In the genomic region with DNA sequence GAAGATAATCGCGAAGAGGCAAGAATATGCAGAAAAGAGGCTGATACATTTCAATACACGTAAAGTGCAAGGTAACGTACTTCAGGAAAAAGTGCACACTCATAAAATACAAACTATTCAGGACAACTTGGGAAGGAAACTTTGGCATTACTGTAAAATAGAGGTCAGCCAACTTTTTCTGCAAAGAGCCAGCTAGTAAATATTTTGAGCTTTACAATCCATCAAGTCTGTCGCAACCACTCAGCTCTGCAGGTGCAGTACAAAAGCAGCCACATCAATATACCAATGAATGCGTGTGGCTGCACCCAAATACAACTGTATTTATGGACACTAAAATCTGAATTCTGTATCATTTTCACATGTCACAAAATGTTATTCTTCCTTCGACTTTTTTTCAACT, we compare ENCODE assay signal across 14 cellular contexts.
"Had no signal": no experiment of that assay in that cellular context is flagged by ENCODE, and none has a peak within 500 bp of the region (broad histone marks: within the 10 kb centered on the region; RNA-seq: fewer than 3 reads in every experiment).

No MANE protein-coding gene starts in this region.

- H3K4me3 ChIP-seq: esophagus squamous epithelium, thyroid gland, uterus had no signal

- ATAC-seq: activated CD8-positive, alpha-beta memory T cell treated with anti-CD3 and anti-CD28 coated beads, Interleukin-2, amount 10 ng/mL, durations not matched to agents 7 days and 5 days; effector memory CD8-positive, alpha-beta T cell had no signal

- H3K9me3 ChIP-seq: esophagus squamous epithelium, thyroid gland, uterus had no signal

- H3K27me3 ChIP-seq: esophagus squamous epithelium, thyroid gland, uterus had no signal

- H3K36me3 ChIP-seq: esophagus squamous epithelium, thyroid gland, uterus had no signal

- H3K4me1 ChIP-seq: uterus had no signal

- H3K27ac ChIP-seq: esophagus squamous epithelium, thyroid gland, uterus had no signal

- DNase-seq: activated B cell treated with CpG ODN at 0.5 μM for 24 hours; activated CD4-positive, alpha-beta memory T cell treated with anti-CD3 and anti-CD28 coated beads, Interleukin-2, amount 10 ng/mL, durations not matched to agents 7 days and 5 days; activated CD4-positive, alpha-beta T cell treated with anti-CD3 and anti-CD28 coated beads for 48 hours; activated CD8-positive, alpha-beta memory T cell treated with anti-CD3 and anti-CD28 coated beads, Interleukin-2, amount 10 ng/mL, durations not matched to agents 7 days and 5 days; amniotic stem cell; caudate nucleus; effector memory CD8-positive, alpha-beta T cell; esophagus squamous epithelium; stimulated activated CD4-positive, alpha-beta T cell treated with anti-CD3 and anti-CD28 coated beads, Interleukin-12 subunit alpha, Interleukin-12 subunit beta, amount 100 ng/mL, for 4 hours; stimulated activated CD4-positive, alpha-beta T cell treated with anti-CD3 and anti-CD28 coated beads, Interleukin-1b, Interleukin-23, amount 100 ng/mL, for 48 hours; stimulated activated CD8-positive, alpha-beta memory T cell treated with anti-CD3 and anti-CD28 coated beads, Interleukin-4, amount 100 ng/mL, for 48 hours; stimulated activated naive CD4-positive, alpha-beta T cell treated with Interleukin-2 at 50 U/mL for 16 hours; thyroid gland; uterus had no signal
